16 cellular contexts compared by ENCODE assay signal in the genomic region with DNA sequence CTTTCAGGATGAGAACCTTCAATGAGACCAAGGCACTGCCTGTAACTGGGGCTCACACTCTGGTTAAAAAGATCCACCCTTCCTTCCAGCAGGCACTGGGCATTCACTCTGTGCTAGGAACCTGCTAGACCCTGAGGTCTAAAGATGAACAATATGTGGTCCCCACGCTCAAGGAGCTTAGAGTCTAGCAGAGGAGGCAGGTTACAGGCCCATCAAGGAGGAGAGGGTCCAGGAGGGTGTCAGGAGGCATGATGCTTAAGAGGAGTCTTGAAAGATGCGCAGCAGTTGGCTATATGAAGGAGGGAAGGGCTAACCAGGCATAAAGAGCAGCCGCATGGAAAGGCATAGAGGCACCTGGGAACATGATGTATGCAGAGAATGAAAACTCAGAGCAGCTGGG. TPM values are rescaled to one million over a fixed set of nuclear protein-coding genes. Genes with fewer than 3 reads are reported as not detected.
"Had no signal": no experiment of that assay in that cellular context is flagged by ENCODE, and none has a peak within 500 bp of the region (broad histone marks: within the 10 kb centered on the region; RNA-seq: fewer than 3 reads in every experiment).

No MANE protein-coding gene starts in this region.

- H3K36me3 ChIP-seq: colonic mucosa had no signal

- DNase-seq: activated CD4-positive, alpha-beta T cell treated with anti-CD3 and anti-CD28 coated beads for 1 hour; amniotic stem cell; caudate nucleus; colonic mucosa; foreskin keratinocyte; retina; stimulated activated CD4-positive, alpha-beta T cell treated with anti-CD3 and anti-CD28 coated beads, Interleukin-4, amount 100 ng/mL, for 1 hour; stimulated activated naive CD4-positive, alpha-beta T cell had no signal

- H3K9me3 Mint-ChIP-seq: activated CD4-positive, alpha-beta memory T cell treated with anti-CD3 and anti-CD28 coated beads for 36 hours; activated naive CD4-positive, alpha-beta T cell treated with anti-CD3 and anti-CD28 coated beads, Interleukin-2, amount 50 U/mL, for 24 hours; activated T-helper 2 cell treated with anti-CD3 and anti-CD28 coated beads, Interferon-gamma antibody, Interleukin-2, Interleukin-4, amounts not matched to agents 10 μg/mL and 5 μg/mL and 100 μg/mL, durations not matched to agents 14 hours and 24 hours and 36 hours; T-helper 2 cell treated with Interferon-gamma antibody and Interleukin-4, amounts not matched to agents 5 μg/mL and 100 μg/mL, for 36 hours had no signal

- H3K27ac ChIP-seq: colonic mucosa, foreskin keratinocyte, tibial artery, vagina had no signal

- H3K27me3 ChIP-seq: colonic mucosa, foreskin keratinocyte, tibial artery, vagina had no signal

- H3K4me3 Mint-ChIP-seq: activated CD4-positive, alpha-beta memory T cell treated with anti-CD3 and anti-CD28 coated beads for 36 hours; activated naive CD4-positive, alpha-beta T cell treated with anti-CD3 and anti-CD28 coated beads, Interleukin-2, amount 50 U/mL, for 24 hours; T-helper 2 cell treated with Interferon-gamma antibody and Interleukin-4, amounts not matched to agents 5 μg/mL and 100 μg/mL, for 36 hours had no signal

- H3K4me1 ChIP-seq: colonic mucosa had no signal

- H3K27ac Mint-ChIP-seq: activated CD4-positive, alpha-beta memory T cell treated with anti-CD3 and anti-CD28 coated beads for 36 hours; activated naive CD4-positive, alpha-beta T cell treated with anti-CD3 and anti-CD28 coated beads, Interleukin-2, amount 50 U/mL, for 24 hours; activated T-helper 2 cell treated with anti-CD3 and anti-CD28 coated beads, Interferon-gamma antibody, Interleukin-2, Interleukin-4, amounts not matched to agents 10 μg/mL and 5 μg/mL and 100 μg/mL, durations not matched to agents 14 hours and 24 hours and 36 hours; T-helper 2 cell treated with Interferon-gamma antibody and Interleukin-4, amounts not matched to agents 5 μg/mL and 100 μg/mL, for 36 hours had no signal

- H3K27me3 Mint-ChIP-seq: activated CD4-positive, alpha-beta memory T cell treated with anti-CD3 and anti-CD28 coated beads for 36 hours; activated naive CD4-positive, alpha-beta T cell treated with anti-CD3 and anti-CD28 coated beads, Interleukin-2, amount 50 U/mL, for 24 hours had no signal

- H3K4me3 ChIP-seq: colonic mucosa, tibial artery, vagina had no signal

- H3K9me3 ChIP-seq: colonic mucosa, tibial artery, vagina had no signal

- ATAC-seq: foreskin keratinocyte had no signal

RNA-seq across cellular contexts. Expression of gene ANKRD53, which starts 4.5 kb away (rescaled TPM):
- total RNA-seq: activated CD4-positive, alpha-beta memory T cell treated with anti-CD3 and anti-CD28 coated beads for 36 hours; activated T-helper 2 cell treated with anti-CD3 and anti-CD28 coated beads, Interferon-gamma antibody, Interleukin-2, Interleukin-4, amounts not matched to agents 10 μg/mL and 5 μg/mL and 100 μg/mL, durations not matched to agents 14 hours and 24 hours and 36 hours; SK-MEL-5 had no signal

RNA-seq across cellular contexts. Expression of gene ATP6V1B1, which starts 47.3 kb away (rescaled TPM):
- total RNA-seq: activated CD4-positive, alpha-beta memory T cell treated with anti-CD3 and anti-CD28 coated beads for 36 hours; activated T-helper 2 cell treated with anti-CD3 and anti-CD28 coated beads, Interferon-gamma antibody, Interleukin-2, Interleukin-4, amounts not matched to agents 10 μg/mL and 5 μg/mL and 100 μg/mL, durations not matched to agents 14 hours and 24 hours and 36 hours; colonic mucosa; foreskin keratinocyte; subcutaneous adipose tissue; vagina had no signal
